ENCODE assay signal across 1 cellular context in genomic region chr3:5016218-5017161, GRCh38.
TF ChIP-seq lines count a peak whose summit lies in the region.

No MANE protein-coding gene starts in this region.

TF ChIP-seq in GM12878, 131 proteins besides CTCF, POLR2A, EP300 and RAD21 (continued from another document):
- TF ChIP-seq MEF2B (IDR thresholded peaks at IDR 0.05; ENCODE audit: partially characterized antibody, poor library complexity, severe bottlenecking) (peak; percentile 15), IRF3 (IDR thresholded peaks at IDR 0.05) (no peak), GATAD2B (conservative IDR thresholded peaks at IDR 0.05; ENCODE audit: low read depth) (0 out of 2 replicates have a peak, but pooled peaks have one; percentile 21), KDM1A (IDR thresholded peaks at IDR 0.05; ENCODE audit: borderline replicate concordance) (no peak), MTA2 (IDR thresholded peaks at IDR 0.05; ENCODE audit: low read depth) (peak; percentile 63), SKIL (IDR thresholded peaks at IDR 0.05; ENCODE audit: low read depth, poor library complexity, severe bottlenecking) (peak; percentile 88), HSF1 (IDR thresholded peaks at IDR 0.05; ENCODE audit: low read depth, low read length) (no peak), NFIC (IDR thresholded peaks at IDR 0.05; ENCODE audit: low read depth, low read length) (no peak), RUNX3 (IDR thresholded peaks at IDR 0.05; ENCODE audit: low read length) (no peak), IKZF1 (conservative IDR thresholded peaks at IDR 0.05) (peak; percentile 80), MTA3 (IDR thresholded peaks at IDR 0.05; ENCODE audit: borderline replicate concordance, low read length) (no peak), JUND (IDR thresholded peaks at IDR 0.05; ENCODE audit: low read depth, low read length) (no peak), TAF1 (IDR thresholded peaks at IDR 0.05; ENCODE audit: borderline replicate concordance, low read depth, low read length) (no peak)
- TF ChIP-seq, protein P1, sequence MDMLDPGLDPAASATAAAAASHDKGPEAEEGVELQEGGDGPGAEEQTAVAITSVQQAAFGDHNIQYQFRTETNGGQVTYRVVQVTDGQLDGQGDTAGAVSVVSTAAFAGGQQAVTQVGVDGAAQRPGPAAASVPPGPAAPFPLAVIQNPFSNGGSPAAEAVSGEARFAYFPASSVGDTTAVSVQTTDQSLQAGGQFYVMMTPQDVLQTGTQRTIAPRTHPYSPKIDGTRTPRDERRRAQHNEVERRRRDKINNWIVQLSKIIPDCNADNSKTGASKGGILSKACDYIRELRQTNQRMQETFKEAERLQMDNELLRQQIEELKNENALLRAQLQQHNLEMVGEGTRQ (IDR thresholded peaks at IDR 0.05; ENCODE audit: borderline replicate concordance, low read depth, low read length), result no peak; the same call in 1 of the 2 replicates
- TF ChIP-seq, protein P2, sequence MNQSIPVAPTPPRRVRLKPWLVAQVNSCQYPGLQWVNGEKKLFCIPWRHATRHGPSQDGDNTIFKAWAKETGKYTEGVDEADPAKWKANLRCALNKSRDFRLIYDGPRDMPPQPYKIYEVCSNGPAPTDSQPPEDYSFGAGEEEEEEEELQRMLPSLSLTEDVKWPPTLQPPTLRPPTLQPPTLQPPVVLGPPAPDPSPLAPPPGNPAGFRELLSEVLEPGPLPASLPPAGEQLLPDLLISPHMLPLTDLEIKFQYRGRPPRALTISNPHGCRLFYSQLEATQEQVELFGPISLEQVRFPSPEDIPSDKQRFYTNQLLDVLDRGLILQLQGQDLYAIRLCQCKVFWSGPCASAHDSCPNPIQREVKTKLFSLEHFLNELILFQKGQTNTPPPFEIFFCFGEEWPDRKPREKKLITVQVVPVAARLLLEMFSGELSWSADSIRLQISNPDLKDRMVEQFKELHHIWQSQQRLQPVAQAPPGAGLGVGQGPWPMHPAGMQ (IDR thresholded peaks at IDR 0.05; ENCODE audit: borderline replicate concordance), result no peak
TF ChIP-seq in GM12878: peak in this region for 22.
